In genomic region chr1:227068883-227069282, GRCh38 we compare ENCODE assay signal across 24 cellular contexts.
"Had no signal": no experiment of that assay in that cellular context is flagged by ENCODE, and none has a peak within 500 bp of the region (broad histone marks: within the 10 kb centered on the region; RNA-seq: fewer than 3 reads in every experiment).

No MANE protein-coding gene starts in this region.

- H3K27ac ChIP-seq: coronary artery, esophagus squamous epithelium, heart right ventricle, lower lobe of right lung, stomach, suprapubic skin, transverse colon, VCaP had no signal

- FAIRE-seq: urothelium cell line had no signal

- H3K4me3 ChIP-seq: coronary artery, esophagus squamous epithelium, heart right ventricle, lower lobe of right lung, stomach, suprapubic skin, transverse colon had no signal

- H3K9me3 ChIP-seq: esophagus squamous epithelium, heart right ventricle, lower lobe of right lung, stomach, suprapubic skin, transverse colon had no signal

- ATAC-seq: activated CD4-positive, CD25-positive, alpha-beta regulatory T cell treated with anti-CD3 and anti-CD28 coated beads, Interleukin-2, amount 50 U/mL, for 24 hours; activated CD8-positive, alpha-beta memory T cell treated with anti-CD3 and anti-CD28 coated beads, Interleukin-2, amount 10 ng/mL, durations not matched to agents 7 days and 5 days; activated CD8-positive, alpha-beta T cell treated with anti-CD3 and anti-CD28 coated beads for 36 hours; activated naive CD8-positive, alpha-beta T cell treated with anti-CD3 and anti-CD28 coated beads, Interleukin-2, amount 50 U/mL, for 24 hours; heart right ventricle; left lobe of liver; lower lobe of right lung; natural killer cell; stimulated activated memory B cell treated with anti-CD40 and anti-IgM and Interleukin-4, amounts not matched to agents 10 μg/mL and 1 μg/mL and 100 μg/mL, for 72 hours; T-cell had no signal

- H3K4me1 ChIP-seq: esophagus squamous epithelium, lower lobe of right lung, suprapubic skin, transverse colon had no signal

- H3K27me3 ChIP-seq: esophagus squamous epithelium, heart right ventricle, stomach, suprapubic skin, transverse colon had no signal

- DNase-seq: activated CD4-positive, alpha-beta T cell treated with anti-CD3 and anti-CD28 coated beads, Interleukin-2, amount 10 ng/mL, durations not matched to agents 7 days and 5 days; activated CD8-positive, alpha-beta memory T cell treated with anti-CD3 and anti-CD28 coated beads, Interleukin-2, amount 10 ng/mL, durations not matched to agents 7 days and 5 days; activated CD8-positive, alpha-beta T cell treated with anti-CD3 and anti-CD28 coated beads for 36 hours; activated gamma-delta T cell; activated naive CD4-positive, alpha-beta T cell treated with anti-CD3 and anti-CD28 coated beads, Interleukin-2, amount 50 U/mL, for 16 hours; activated naive CD8-positive, alpha-beta T cell treated with anti-CD3 and anti-CD28 coated beads, Interleukin-2, amount 50 U/mL, for 24 hours; activated T-cell treated with anti-CD3 and anti-CD28 coated beads for 4 hours; aorta; endodermal cell; esophagus squamous epithelium; heart right ventricle; lower lobe of right lung; natural killer cell; stimulated activated CD4-positive, alpha-beta T cell treated with anti-CD3 and anti-CD28 coated beads, Interleukin-1b, Interleukin-23, amount 100 ng/mL, for 48 hours; stomach; T-cell; transverse colon had no signal
